ENCODE assay signal across 26 cellular contexts in the genomic region with DNA sequence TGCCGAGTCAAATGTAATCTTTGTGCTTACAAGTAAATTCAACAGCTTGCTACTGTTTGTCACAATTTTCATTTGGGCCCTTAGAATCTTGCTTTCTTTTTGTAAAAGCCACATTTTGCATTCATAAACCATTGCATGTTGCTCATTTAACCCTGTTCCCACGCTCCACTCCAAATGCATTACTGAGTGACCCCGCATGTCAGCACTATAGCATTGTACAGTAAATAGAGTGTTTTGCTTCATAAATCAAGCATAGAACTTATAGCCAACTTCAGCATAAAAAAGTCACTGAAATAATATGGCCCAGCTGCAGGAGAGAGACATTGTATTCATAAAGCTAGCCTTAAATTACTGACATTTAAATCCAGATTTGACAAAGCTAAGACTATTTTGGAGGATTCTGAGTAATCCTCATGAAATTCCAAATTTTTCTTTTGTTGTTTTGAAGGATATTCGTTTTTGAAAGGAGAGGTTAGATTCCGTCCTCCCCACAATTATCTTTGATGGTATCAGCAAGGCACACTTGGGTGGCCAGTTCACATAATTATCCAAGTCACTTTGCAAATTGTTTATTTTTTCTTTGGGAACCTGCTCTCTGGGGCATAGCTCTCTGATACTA.
DNase-seq lines count a peak whose midpoint lies in the region; ATAC-seq, FAIRE-seq and TF ChIP-seq lines count a peak whose summit lies in the region.
"Had no signal": no experiment of that assay in that cellular context is flagged by ENCODE, and none has a peak within 500 bp of the region (broad histone marks: within the 10 kb centered on the region; RNA-seq: fewer than 3 reads in every experiment).

No MANE protein-coding gene starts in this region.

- H3K27me3 Mint-ChIP-seq in astrocyte (ENCODE audit: low read depth, unreplicated experiment), result no peaks in the 10 kb centered on the region
- H3K27me3 Mint-ChIP-seq: CD4-positive, alpha-beta T cell had no signal

- H3K27me3 ChIP-seq in HUES64 (ENCODE audit: insufficient read depth, low read length) (no peaks in the 10 kb centered on the region), astrocyte (ENCODE audit: insufficient read depth, low read length) (no peaks in the 10 kb centered on the region), osteoblast (ENCODE audit: insufficient read depth, low read length) (no peaks in the 10 kb centered on the region), sigmoid colon (no peaks in the 10 kb centered on the region)
- no peaks in the 10 kb centered on the region for H3K27me3 ChIP-seq in effector memory CD4-positive, alpha-beta T cell (replicated peaks; ENCODE audit: control insufficient read depth, insufficient read depth, low read length, poor library complexity, severe bottlenecking)
- H3K27me3 ChIP-seq: adrenal gland, breast epithelium, Peyer's patch, thyroid gland had no signal

- H3K4me1 ChIP-seq in HUES64 (ENCODE audit: insufficient read depth, low read length) (peaks cover 32% of the 10 kb centered on the region), astrocyte (ENCODE audit: insufficient read depth, low read length) (peaks cover 4% of the 10 kb centered on the region), osteoblast (ENCODE audit: insufficient read depth, low read length) (peaks cover 11% of the 10 kb centered on the region), sigmoid colon (peaks cover 0 to 3% (median 0%) of the 10 kb centered on the region in 4 donors)
- no peaks in the 10 kb centered on the region for H3K4me1 ChIP-seq in effector memory CD4-positive, alpha-beta T cell (ENCODE audit: control insufficient read depth, insufficient read depth, low read length, poor library complexity, severe bottlenecking)
- H3K4me1 ChIP-seq: adrenal gland, breast epithelium, Peyer's patch, psoas muscle, thyroid gland had no signal

- no peak overlapping the region for H3K27ac Mint-ChIP-seq in astrocyte (ENCODE audit: unreplicated experiment)
- H3K27ac Mint-ChIP-seq: CD4-positive, alpha-beta T cell; T-helper 2 cell treated with Interferon-gamma antibody and Interleukin-4, amounts not matched to agents 5 μg/mL and 100 μg/mL, for 36 hours had no signal

- TF ChIP-seq POLR2A in sigmoid colon (IDR thresholded peaks at IDR 0.05), result no peak

- H3K9me3 ChIP-seq in HUES64 (ENCODE audit: insufficient read depth, low read depth, low read length), result no peaks in the 10 kb centered on the region
- H3K9me3 ChIP-seq in astrocyte (ENCODE audit: insufficient read depth, low read depth, low read length), result no peaks in the 10 kb centered on the region
- no peaks in the 10 kb centered on the region for H3K9me3 ChIP-seq in osteoblast (ENCODE audit: low read depth, low read length)
- no peaks in the 10 kb centered on the region for H3K9me3 ChIP-seq in effector memory CD4-positive, alpha-beta T cell (ENCODE audit: control insufficient read depth, low read length)
- no peaks in the 10 kb centered on the region for H3K9me3 ChIP-seq in sigmoid colon
- H3K9me3 ChIP-seq: adrenal gland, breast epithelium, Peyer's patch, psoas muscle, thyroid gland had no signal

- no peaks in the 10 kb centered on the region for H4K20me1 ChIP-seq in astrocyte (ENCODE audit: insufficient read depth, low read length)
- no peaks in the 10 kb centered on the region for H4K20me1 ChIP-seq in osteoblast (ENCODE audit: insufficient read depth, low read length)

- WGBS in HUES64, result 73% methylated on average over 5 of the region's 5 CpGs
- WGBS in sigmoid colon, 2 donors, result 49 to 61% methylated on average over 5 of the region's 5 CpGs

- peak overlapping the region; percentile 26; the same call in 1 of the 2 replicates for H3K27ac ChIP-seq in HUES64 (ENCODE audit: low read depth, low read length)
- H3K27ac ChIP-seq in astrocyte (ENCODE audit: low read depth, low read length), result no peak overlapping the region
- no peak overlapping the region for H3K27ac ChIP-seq in osteoblast (ENCODE audit: low read depth, low read length)
- H3K27ac ChIP-seq in effector memory CD4-positive, alpha-beta T cell (ENCODE audit: insufficient read depth, low read length, poor library complexity, severe bottlenecking), result no peak overlapping the region
- peak overlapping the region in 1 of 4 donors; percentile 9 for H3K27ac ChIP-seq in sigmoid colon
- H3K27ac ChIP-seq: adrenal gland, breast epithelium, coronary artery, Peyer's patch, psoas muscle, thyroid gland, WERI-Rb-1 had no signal

- no peak for TF ChIP-seq EP300 in sigmoid colon (IDR thresholded peaks at IDR 0.05)

- no peaks in the 10 kb centered on the region for H3K36me3 Mint-ChIP-seq in astrocyte (ENCODE audit: low read depth, unreplicated experiment)

- DNase-seq in EH (ENCODE audit: low read depth), result peak; percentile 59
- peak; percentile 16 for DNase-seq in astrocyte (ENCODE audit: low read depth)
- no peak for DNase-seq in osteoblast (ENCODE audit: insufficient read length, low spot score, missing footprints)
- no peak for DNase-seq in effector memory CD4-positive, alpha-beta T cell
- no peak for DNase-seq in SK-N-DZ (ENCODE audit: low spot score)
- no peak for DNase-seq in sigmoid colon
- DNase-seq: activated CD4-positive, alpha-beta T cell treated with anti-CD3 and anti-CD28 coated beads, Interleukin-2, amount 50 U/mL, for 48 hours; activated effector memory CD4-positive, alpha-beta T cell treated with anti-CD3 and anti-CD28 coated beads, Interleukin-2, amount 50 U/mL, for 16 hours; activated T-cell treated with anti-CD3 and anti-CD28 coated beads for 4 hours; adrenal gland; CD4-positive, alpha-beta T cell; H7; NCI-H1436; NCI-H2107; Peyer's patch; psoas muscle; stimulated activated CD4-positive, alpha-beta T cell treated with anti-CD3 and anti-CD28 coated beads, Interleukin-2, amount 100 ng/mL, for 48 hours; stimulated activated naive CD4-positive, alpha-beta T cell treated with Interleukin-2 at 50 U/mL for 16 hours; thyroid gland; WERI-Rb-1 had no signal

- no peak for FAIRE-seq in astrocyte (lab: Jason Lieb, UNC)

- H3K4me3 ChIP-seq in HUES64 (ENCODE audit: low read length), result no peak overlapping the region
- no peak overlapping the region for H3K4me3 ChIP-seq in astrocyte (ENCODE audit: insufficient read depth, low read depth, low read length)
- H3K4me3 ChIP-seq in osteoblast (ENCODE audit: insufficient read depth, low read length), result no peak overlapping the region
- H3K4me3 ChIP-seq in effector memory CD4-positive, alpha-beta T cell (ENCODE audit: insufficient read depth, low read depth, low read length, poor library complexity, severe bottlenecking), result no peak overlapping the region
- H3K4me3 ChIP-seq in sigmoid colon, result no peak overlapping the region
- H3K4me3 ChIP-seq: adrenal gland, breast epithelium, coronary artery, Peyer's patch, psoas muscle, smooth muscle cell, thyroid gland had no signal

- ATAC-seq in GM18867 (IDR thresholded peaks at IDR 0.05; ENCODE audit: unreplicated experiment), result no peak
- ATAC-seq: psoas muscle had no signal

- no peak overlapping the region for H2AFZ ChIP-seq in astrocyte (ENCODE audit: low read depth, low read length)
- H2AFZ ChIP-seq in osteoblast (ENCODE audit: low read length), result peak overlapping the region; percentile 5

- intact Hi-C loops in sigmoid colon (cut with DNase I), result no loop called here

- H3K9ac ChIP-seq in HUES64 (ENCODE audit: low read depth, low read length) (no peak overlapping the region), astrocyte (ENCODE audit: low read length) (no peak overlapping the region)

- H3K4me1 Mint-ChIP-seq in astrocyte (ENCODE audit: low read depth, unreplicated experiment), result peaks cover 31% of the 10 kb centered on the region

- H3K79me2 ChIP-seq in astrocyte (ENCODE audit: insufficient read depth, low read length) (no peaks in the 10 kb centered on the region), osteoblast (ENCODE audit: insufficient read depth, low read length) (no peaks in the 10 kb centered on the region)

- peak overlapping the region; percentile 27 for H3K4me2 ChIP-seq in astrocyte (ENCODE audit: low read length)
- H3K4me2 ChIP-seq in osteoblast (ENCODE audit: insufficient read depth, low read length), result peak overlapping the region; percentile 26
- H3K4me2 ChIP-seq: smooth muscle cell had no signal

- H3K36me3 ChIP-seq in HUES64 (ENCODE audit: insufficient read depth, low read length) (no peaks in the 10 kb centered on the region), astrocyte (ENCODE audit: insufficient read depth, low read length) (no peaks in the 10 kb centered on the region), osteoblast (ENCODE audit: insufficient read depth, low read length) (no peaks in the 10 kb centered on the region), sigmoid colon (no peaks in the 10 kb centered on the region)
- H3K36me3 ChIP-seq in effector memory CD4-positive, alpha-beta T cell (ENCODE audit: control insufficient read depth, insufficient read depth, low read length), result no peaks in the 10 kb centered on the region
- H3K36me3 ChIP-seq: adrenal gland, breast epithelium, Peyer's patch, thyroid gland, WERI-Rb-1 had no signal

- peaks cover 8% of the 10 kb centered on the region for H3K9me3 Mint-ChIP-seq in astrocyte (ENCODE audit: unreplicated experiment)
- H3K9me3 Mint-ChIP-seq: CD4-positive, alpha-beta T cell; T-helper 2 cell treated with Interferon-gamma antibody and Interleukin-4, amounts not matched to agents 5 μg/mL and 100 μg/mL, for 36 hours had no signal

- no peak overlapping the region for H3K4me3 Mint-ChIP-seq in astrocyte (ENCODE audit: unreplicated experiment)
- H3K4me3 Mint-ChIP-seq: CD4-positive, alpha-beta T cell; T-helper 2 cell treated with Interferon-gamma antibody and Interleukin-4, amounts not matched to agents 5 μg/mL and 100 μg/mL, for 36 hours had no signal

- TF ChIP-seq CTCF in astrocyte (IDR thresholded peaks at IDR 0.05; ENCODE audit: insufficient read depth, low read depth, low read length), result no peak
- TF ChIP-seq CTCF in osteoblast (IDR thresholded peaks at IDR 0.05; ENCODE audit: extremely low read depth, low read depth, low read length), result no peak
- no peak for TF ChIP-seq CTCF in sigmoid colon (IDR thresholded peaks at IDR 0.05)

Comparison
In these comparisons a context has a peak if more than half of its experiments do, and no peak if none do; other contexts are left out.
1. DNase-seq: peak in EH (single experiment) and astrocyte (single experiment); none in osteoblast (single experiment), effector memory CD4-positive, alpha-beta T cell (0 of 3), SK-N-DZ (single experiment) and sigmoid colon (single experiment).